In the genomic region with DNA sequence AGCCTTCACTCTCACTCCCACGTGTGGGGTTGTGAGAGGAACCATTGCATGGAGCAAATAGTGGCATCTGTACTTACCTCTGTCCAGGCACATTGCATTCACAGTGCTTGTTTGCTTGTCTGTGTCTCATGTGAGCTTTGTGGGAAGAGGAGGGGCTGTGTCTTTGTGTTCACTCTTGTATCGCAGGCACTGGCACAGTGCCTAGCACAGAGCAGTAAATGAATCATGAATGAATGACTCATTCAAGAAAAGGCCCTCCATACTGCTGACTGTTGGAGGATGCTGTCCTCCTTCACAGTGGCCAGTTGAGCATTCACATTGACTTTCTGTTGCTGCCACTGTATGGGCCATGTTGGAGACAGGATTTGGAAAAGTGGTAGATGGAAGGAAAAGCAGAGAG, we compare ENCODE assay signal across 15 cellular contexts.
DNase-seq lines count a peak whose midpoint lies in the region; ATAC-seq and TF ChIP-seq lines count a peak whose summit lies in the region.
"Had no signal": no experiment of that assay in that cellular context is flagged by ENCODE, and none has a peak within 500 bp of the region (broad histone marks: within the 10 kb centered on the region; RNA-seq: fewer than 3 reads in every experiment).

No MANE protein-coding gene starts in this region.

- 0% methylated on average over 2 of the region's 2 CpGs for WGBS in mammary epithelial cell (ENCODE audit: low coverage, missing lambda C conversion rate)

- H3K79me2 ChIP-seq in mammary epithelial cell (ENCODE audit: insufficient read depth, low read length): no peaks in the 10 kb centered on the region

- no peak overlapping the region for H3K4me3 Mint-ChIP-seq in T-helper 2 cell treated with Interferon-gamma antibody and Interleukin-4, amounts not matched to agents 5 μg/mL and 100 μg/mL, for 36 hours
- H3K4me3 Mint-ChIP-seq: activated CD8-positive, alpha-beta T cell treated with anti-CD3 and anti-CD28 coated beads for 36 hours; activated naive CD8-positive, alpha-beta T cell; immature natural killer cell had no signal

- no peaks in the 10 kb centered on the region for H3K27me3 ChIP-seq in mammary epithelial cell (ENCODE audit: insufficient read depth, low read length)
- H3K27me3 ChIP-seq: colonic mucosa had no signal

- ATAC-seq in GM18511 (IDR thresholded peaks at IDR 0.05; ENCODE audit: unreplicated experiment): peak; percentile 38
- ATAC-seq: activated CD8-positive, alpha-beta T cell treated with anti-CD3 and anti-CD28 coated beads for 36 hours had no signal

- H3K27ac Mint-ChIP-seq in T-helper 2 cell treated with Interferon-gamma antibody and Interleukin-4, amounts not matched to agents 5 μg/mL and 100 μg/mL, for 36 hours: no peak overlapping the region
- H3K27ac Mint-ChIP-seq: activated CD8-positive, alpha-beta T cell treated with anti-CD3 and anti-CD28 coated beads for 36 hours; activated naive CD8-positive, alpha-beta T cell; immature natural killer cell had no signal

- H3K4me2 ChIP-seq in mammary epithelial cell (ENCODE audit: insufficient read depth, low read depth, low read length): no peak overlapping the region
- H3K4me2 ChIP-seq: KMS-11 had no signal

- CTCF ChIA-PET in mammary epithelial cell (lab: Charles Lee; ENCODE audit: low non-redundant PET): no interaction called here

- H3K36me3 Mint-ChIP-seq in T-helper 2 cell treated with Interferon-gamma antibody and Interleukin-4, amounts not matched to agents 5 μg/mL and 100 μg/mL, for 36 hours (ENCODE audit: low read depth): no peaks in the 10 kb centered on the region
- H3K36me3 Mint-ChIP-seq: activated naive CD8-positive, alpha-beta T cell; immature natural killer cell had no signal

- H3K9me3 Mint-ChIP-seq in T-helper 2 cell treated with Interferon-gamma antibody and Interleukin-4, amounts not matched to agents 5 μg/mL and 100 μg/mL, for 36 hours: no peaks in the 10 kb centered on the region
- H3K9me3 Mint-ChIP-seq: activated CD8-positive, alpha-beta T cell treated with anti-CD3 and anti-CD28 coated beads for 36 hours had no signal

- H4K20me1 ChIP-seq in mammary epithelial cell (ENCODE audit: insufficient read depth, low read length): no peaks in the 10 kb centered on the region

- intact Hi-C loops in mammary epithelial cell (cut with micrococcal nuclease): no loop called here

- H3K4me3 ChIP-seq in mammary epithelial cell (replicated peaks in 1 of 3; ENCODE audit: insufficient read depth in 1 of 3, low read depth in 2 of 3, low read length in 3 of 3): no peak overlapping the region
- H3K4me3 ChIP-seq: colonic mucosa had no signal

- DNase-seq in LHCN-M2 (ENCODE audit: low read depth): peak; percentile 2
- peak; percentile 39 for DNase-seq in mammary epithelial cell
- peak; percentile 40 for DNase-seq in occipital lobe (lab: John Stamatoyannopoulos, UW)
- no peak for DNase-seq in activated CD4-positive, alpha-beta T cell treated with anti-CD3 and anti-CD28 coated beads, Interleukin-2, amount 50 U/mL, for 1 hour
- DNase-seq in stimulated activated naive CD4-positive, alpha-beta T cell treated with Interleukin-2 at 50 U/mL for 16 hours (lab: John Stamatoyannopoulos, UW): no peak
- no peak for DNase-seq in NOMO-1 (lab: John Stamatoyannopoulos, UW; ENCODE audit: unreplicated experiment in 2 of 2)
- no peak for DNase-seq in T-helper 2 cell treated with Interferon-gamma antibody and Interleukin-4, amounts not matched to agents 5 μg/mL and 100 μg/mL, for 36 hours (ENCODE audit: low spot score)
- DNase-seq: activated CD8-positive, alpha-beta T cell treated with anti-CD3 and anti-CD28 coated beads for 36 hours; colonic mucosa; immature natural killer cell; NCI-H2029 treated with DMSO at 0.1 percent for 48 hours; stimulated activated CD4-positive, alpha-beta T cell treated with anti-CD3 and anti-CD28 coated beads, Interleukin-4, amount 100 ng/mL, for 4 hours had no signal

- H3K4me1 ChIP-seq in mammary epithelial cell (ENCODE audit: insufficient read depth, low read length): peaks cover 4% of the 10 kb centered on the region
- H3K4me1 ChIP-seq: colonic mucosa had no signal

- H3K9me3 ChIP-seq in mammary epithelial cell (replicated peaks; ENCODE audit: insufficient read depth, low read length): no peaks in the 10 kb centered on the region
- H3K9me3 ChIP-seq: colonic mucosa had no signal

- H3K9ac ChIP-seq in mammary epithelial cell (ENCODE audit: insufficient read depth, low read length): no peak overlapping the region
- H3K9ac ChIP-seq: KMS-11 had no signal

- BruUV-seq in mammary epithelial cell (replicated peaks; lab: Mats Ljungman, UMichigan): no TSS peak

- H2AFZ ChIP-seq in mammary epithelial cell (ENCODE audit: low read depth, low read length): no peak overlapping the region

- H3K36me3 ChIP-seq in mammary epithelial cell (ENCODE audit: insufficient read depth, low read length): no peaks in the 10 kb centered on the region
- H3K36me3 ChIP-seq: colonic mucosa had no signal

- no peaks in the 10 kb centered on the region for H3K27me3 Mint-ChIP-seq in T-helper 2 cell treated with Interferon-gamma antibody and Interleukin-4, amounts not matched to agents 5 μg/mL and 100 μg/mL, for 36 hours (ENCODE audit: low read depth)

- H3K27ac ChIP-seq in mammary epithelial cell (ENCODE audit: insufficient read depth, low read depth, low read length): no peak overlapping the region
- H3K27ac ChIP-seq: colonic mucosa, KMS-11 had no signal

- dilution Hi-C loops in mammary epithelial cell (cut with HindIII; ENCODE audit: low sequenced_read_pairs): no loop called here

- TF ChIP-seq CTCF in mammary epithelial cell (conservative IDR thresholded peaks at IDR 0.05 in 1 of 2, IDR thresholded peaks at IDR 0.05 in 1 of 2; ENCODE audit: extremely low read depth in 1 of 2, insufficient read depth in 1 of 2, low read depth in 1 of 2, low read length in 2 of 2): no peak

- H3K4me1 Mint-ChIP-seq in T-helper 2 cell treated with Interferon-gamma antibody and Interleukin-4, amounts not matched to agents 5 μg/mL and 100 μg/mL, for 36 hours (ENCODE audit: low read depth): no peaks in the 10 kb centered on the region
- H3K4me1 Mint-ChIP-seq: immature natural killer cell had no signal

- in situ Hi-C loops in mammary epithelial cell (cut with MboI; ENCODE audit: low sequenced_read_pairs in 2 of 2): no loop called here

Comparison
In these comparisons a context has a peak if more than half of its experiments do, and no peak if none do; other contexts are left out.
1. DNase-seq: peak in LHCN-M2 (single experiment), mammary epithelial cell (single experiment) and occipital lobe (single experiment); none in activated CD4-positive, alpha-beta T cell treated with anti-CD3 and anti-CD28 coated beads, Interleukin-2, amount 50 U/mL, for 1 hour (single experiment), stimulated activated naive CD4-positive, alpha-beta T cell treated with Interleukin-2 at 50 U/mL for 16 hours (single experiment), NOMO-1 (0 of 2) and T-helper 2 cell treated with Interferon-gamma antibody and Interleukin-4, amounts not matched to agents 5 μg/mL and 100 μg/mL, for 36 hours (single experiment).